8 cellular contexts compared by ENCODE assay signal in the genomic region with DNA sequence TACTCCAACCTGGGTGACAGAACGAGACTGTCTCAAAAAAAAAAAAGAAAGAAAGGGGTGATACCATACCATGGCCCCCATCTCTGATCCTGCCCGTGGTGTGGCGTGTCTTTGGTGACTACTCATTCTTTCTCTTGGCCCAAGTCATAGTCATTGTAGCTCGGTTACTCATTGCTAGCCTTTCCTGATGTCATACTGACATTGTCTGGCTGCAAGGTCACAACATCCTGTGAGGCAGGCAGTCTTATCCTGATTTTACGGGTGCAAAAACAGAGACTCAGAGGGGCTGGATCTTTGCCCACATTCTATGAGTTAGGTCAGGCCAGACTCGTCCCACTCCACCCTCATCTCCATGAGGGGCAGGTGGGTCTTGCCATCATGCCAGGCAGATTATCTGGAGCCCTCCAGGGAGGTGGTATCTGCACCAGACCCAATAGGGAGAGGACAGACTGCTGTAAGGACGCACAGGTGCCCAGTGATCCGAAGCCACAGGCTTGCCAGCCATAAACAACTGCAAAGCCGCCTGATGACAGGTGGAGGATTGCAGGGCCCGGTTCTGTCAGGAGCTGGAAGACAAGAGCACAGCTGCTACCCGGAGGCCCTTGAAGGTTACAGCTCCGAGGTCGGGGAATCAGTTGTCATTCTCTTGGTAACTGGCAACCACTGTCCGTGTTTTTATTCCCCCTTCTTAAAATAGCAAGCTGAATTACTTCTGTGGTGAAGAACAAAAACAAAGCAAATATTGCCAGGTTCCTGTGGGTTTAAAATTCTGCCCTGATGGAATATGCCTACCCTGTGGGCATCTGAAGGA. TPM values are rescaled to one million over a fixed set of nuclear protein-coding genes. Genes with fewer than 3 reads are reported as not detected.
DNase-seq lines count a peak whose midpoint lies in the region; ATAC-seq, FAIRE-seq and TF ChIP-seq lines count a peak whose summit lies in the region.

No MANE protein-coding gene starts in this region.

- H3K27me3 ChIP-seq in skeletal muscle tissue (ENCODE audit: control insufficient read depth in 3 of 3, insufficient read depth in 3 of 3, low read length in 3 of 3): no peaks in the 10 kb centered on the region

- POLR2A ChIA-PET in A549 (lab: Yijun Ruan, JAX): no interaction called here

- ATAC-seq in A549 (peak; percentile 58 to 62; a peak in 3 of 6 replicates), GM18873 (IDR thresholded peaks at IDR 0.05; ENCODE audit: low FRiP score, unreplicated experiment) (no peak)

- peaks cover 9 to 16% (median 15%) of the 10 kb centered on the region in 3 donors for H3K36me3 ChIP-seq in skeletal muscle tissue (ENCODE audit: control insufficient read depth in 3 of 3, insufficient read depth in 3 of 3, low read length in 3 of 3)

- H3K4me1 ChIP-seq in A549: peaks cover 37% of the 10 kb centered on the region
- H3K4me1 ChIP-seq in skeletal muscle tissue (ENCODE audit: control insufficient read depth in 3 of 3, insufficient read depth in 3 of 3, low read length in 3 of 3): peaks cover 66 to 82% (median 81%) of the 10 kb centered on the region in 3 donors

- no peak for TF ChIP-seq RAD21 in A549 (conservative IDR thresholded peaks at IDR 0.05 in 1 of 2, IDR thresholded peaks at IDR 0.05 in 1 of 2)

- H3K4me3 ChIP-seq in A549 (no peak overlapping the region), fibroblast of pulmonary artery (replicated peaks; ENCODE audit: low read depth, low read length) (no peak overlapping the region), skeletal muscle tissue (ENCODE audit: low read length in 3 of 3) (peak overlapping the region; percentile 35 to 74 (median 55))

- H3K4me2 ChIP-seq in A549: peak overlapping the region; percentile 16

- H3K9ac ChIP-seq in skeletal muscle tissue (ENCODE audit: low read depth in 1 of 3, low read length in 3 of 3): peak overlapping the region; percentile 74 to 92 (median 82)

- TF ChIP-seq POLR2A in A549 (IDR thresholded peaks at IDR 0.05; ENCODE audit: low read length): no peak

- TF ChIP-seq CTCF in A549 (IDR thresholded peaks at IDR 0.05) (no peak), fibroblast of pulmonary artery (IDR thresholded peaks at IDR 0.05; ENCODE audit: low read length, missing control alignments) (no peak)

- FAIRE-seq in A549 (lab: Jason Lieb, UNC): no peak

- DNase-seq in A549 (ENCODE audit: low read depth in 1 of 2, low spot score in 1 of 2) (peak; percentile 21 to 53), HCEC 1CT (peak; percentile 83), T1000 (lab: John Stamatoyannopoulos, UW) (peak; percentile 54), fibroblast of pulmonary artery (ENCODE audit: low read depth) (peak; percentile 89), D341Med (ENCODE audit: low spot score) (no peak), COLO829 (ENCODE audit: low spot score) (no peak)

- 43% methylated on average over 10 of the region's 14 CpGs for WGBS in A549 (ENCODE audit: missing lambda C conversion rate)

- H3K27ac ChIP-seq in A549 (peak overlapping the region; percentile 45 to 78; a peak in 5 of 6 replicates), skeletal muscle tissue (ENCODE audit: low read depth, low read length) (peak overlapping the region; percentile 97)

- no peak for TF ChIP-seq EP300 in A549 (IDR thresholded peaks at IDR 0.05)

- H3K9me3 ChIP-seq in A549 (no peaks in the 10 kb centered on the region), skeletal muscle tissue (ENCODE audit: control insufficient read depth in 3 of 3, low read length in 3 of 3) (no peaks in the 10 kb centered on the region)

- CTCF ChIA-PET in A549 (lab: Yijun Ruan, JAX): interaction anchor here (1.5 kb wide), 1 partner anchor 9 kb away, joined by 3 read pairs; no protein-coding TSS in a partner anchor

TF ChIP-seq in A549, 52 proteins besides CTCF, POLR2A, EP300 and RAD21:
- TF ChIP-seq ZSCAN20 (CRISPR knock-in tag; IDR thresholded peaks at IDR 0.05) (no peak), BHLHE40 (IDR thresholded peaks at IDR 0.05; ENCODE audit: low read depth, low read length) (no peak), CHD2 (IDR thresholded peaks at IDR 0.05; ENCODE audit: low read length, partially characterized antibody) (no peak), NFE2L2 (conservative IDR thresholded peaks at IDR 0.05; ENCODE audit: low read length) (no peak), JUNB (IDR thresholded peaks at IDR 0.05) (0 out of 2 replicates have a peak, but pooled peaks have one; percentile 20), TFCP2L1 (CRISPR knock-in tag; IDR thresholded peaks at IDR 0.05) (no peak)
- TF ChIP-seq, protein P1, sequence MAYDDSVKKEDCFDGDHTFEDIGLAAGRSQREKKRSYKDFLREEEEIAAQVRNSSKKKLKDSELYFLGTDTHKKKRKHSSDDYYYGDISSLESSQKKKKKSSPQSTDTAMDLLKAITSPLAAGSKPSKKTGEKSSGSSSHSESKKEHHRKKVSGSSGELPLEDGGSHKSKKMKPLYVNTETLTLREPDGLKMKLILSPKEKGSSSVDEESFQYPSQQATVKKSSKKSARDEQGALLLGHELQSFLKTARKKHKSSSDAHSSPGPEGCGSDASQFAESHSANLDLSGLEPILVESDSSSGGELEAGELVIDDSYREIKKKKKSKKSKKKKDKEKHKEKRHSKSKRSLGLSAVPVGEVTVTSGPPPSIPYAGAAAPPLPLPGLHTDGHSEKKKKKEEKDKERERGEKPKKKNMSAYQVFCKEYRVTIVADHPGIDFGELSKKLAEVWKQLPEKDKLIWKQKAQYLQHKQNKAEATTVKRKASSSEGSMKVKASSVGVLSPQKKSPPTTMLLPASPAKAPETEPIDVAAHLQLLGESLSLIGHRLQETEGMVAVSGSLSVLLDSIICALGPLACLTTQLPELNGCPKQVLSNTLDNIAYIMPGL (CRISPR knock-in tag; IDR thresholded peaks at IDR 0.05; ENCODE audit: borderline replicate concordance): no peak

RNA-seq across cellular contexts. Expression of a gene that starts 13.8 kb away (rescaled TPM):
- polyA plus RNA-seq in A549 (2011; rRNA removed) (16.6 and 26.2 TPM in 2 replicates), A549 (2017; fragmentation: RNase III; extraction: RNeasy Plus Mini Kit Qiagen cat#74134 plus additional on column Dnase treatment) (11.4 to 16.4 TPM (median 14.5 TPM) in 3 replicates)
- polyA plus RNA-seq in A549 (2012; cell fraction: cytosol; rRNA removed): 15.6 and 17.9 TPM in 2 replicates
- 22.7 and 27.2 TPM in 2 replicates for polyA plus RNA-seq in A549 (2012; cell fraction: nucleus; rRNA removed)
- polyA minus RNA-seq in A549 (2011; rRNA and poly(A)+ RNA removed): 56.9 and 61.5 TPM in 2 replicates
- 14.1 TPM for total RNA-seq in skeletal muscle tissue

RNA-seq across cellular contexts. Expression of a gene that starts 56.2 kb away (rescaled TPM):
- polyA plus RNA-seq in A549 (2011; rRNA removed): 20.4 and 29.5 TPM in 2 replicates
- 7.9 TPM in 2 replicates for polyA plus RNA-seq in A549 (2012; cell fraction: cytosol; rRNA removed)
- polyA plus RNA-seq in A549 (2012; cell fraction: nucleus; rRNA removed): 5.9 and 8.9 TPM in 2 replicates
- 12.9 to 14.1 TPM (median 13.9 TPM) in 3 replicates for polyA plus RNA-seq in A549 (2017; fragmentation: RNase III; extraction: RNeasy Plus Mini Kit Qiagen cat#74134 plus additional on column Dnase treatment)
- polyA minus RNA-seq in A549 (2011; rRNA and poly(A)+ RNA removed): 25.4 and 31.7 TPM in 2 replicates
- 9.9 TPM for total RNA-seq in skeletal muscle tissue

Comparison
In these comparisons a context has a peak if more than half of its experiments do, and no peak if none do; other contexts are left out.
1. DNase-seq: peak in A549 (2 of 2), HCEC 1CT (single experiment), T1000 (single experiment) and fibroblast of pulmonary artery (single experiment); none in D341Med (single experiment) and COLO829 (single experiment).
2. H3K4me3 ChIP-seq: peak in skeletal muscle tissue (3 of 3); none in A549 (single experiment) and fibroblast of pulmonary artery (single experiment).